8 cellular contexts compared by ENCODE assay signal in genomic region chr4:15162465-15163283, GRCh38.
DNase-seq lines count a peak whose midpoint lies in the region; ATAC-seq and TF ChIP-seq lines count a peak whose summit lies in the region.

No MANE protein-coding gene starts in this region.

- no peaks in the 10 kb centered on the region for H3K27me3 ChIP-seq in cardiac muscle cell

- peak; percentile 58 for TF ChIP-seq CTCF in cardiac muscle cell (IDR thresholded peaks at IDR 0.05; ENCODE audit: low read depth, low read length)
- no peak for TF ChIP-seq CTCF in lower leg skin (IDR thresholded peaks at IDR 0.05)

- WGBS in lower leg skin, 2 donors, result 10 to 17% methylated on average over 2 of the region's 2 CpGs

- no peak for ATAC-seq in Right ventricle myocardium inferior
- ATAC-seq in sciatic nerve, result peak; percentile 62

- no peak for TF ChIP-seq POLR2A in lower leg skin (IDR thresholded peaks at IDR 0.05)

- H3K9me3 ChIP-seq in cardiac muscle cell (ENCODE audit: low read depth), result no peaks in the 10 kb centered on the region

- peak; percentile 20 to 68 for DNase-seq in cardiac muscle cell (ENCODE audit: low read depth in 1 of 2, low spot score in 1 of 2)
- no peak for DNase-seq in Right ventricle myocardium inferior (ENCODE audit: missing footprints)
- peak; percentile 46 for DNase-seq in NCI-H146 treated with DMSO at 0.1 percent for 48 hours (lab: John Stamatoyannopoulos, UW; ENCODE audit: unreplicated experiment)
- peak; percentile 37 for DNase-seq in dedifferentiated amniotic fluid mesenchymal stem cell (ENCODE audit: extremely low spot score)
- DNase-seq in sciatic nerve (ENCODE audit: low spot score), result no peak
- no peak for DNase-seq in NCI-H187 (lab: John Stamatoyannopoulos, UW)
- DNase-seq in lower leg skin (ENCODE audit: low spot score in 2 of 2), result no peak
- DNase-seq in activated naive CD4-positive, alpha-beta T cell (lab: John Stamatoyannopoulos, UW), result no peak

- intact Hi-C loops in Right ventricle myocardium inferior (cut with DNase I), result no loop called here
- intact Hi-C loops in sciatic nerve (cut with DNase I), result no loop called here
- intact Hi-C loops in lower leg skin (cut with DNase I; ENCODE audit: low total_unique reads), result no loop called here

- no peak overlapping the region for H3K27ac ChIP-seq in cardiac muscle cell

- H3K4me3 ChIP-seq in cardiac muscle cell, result no peak overlapping the region
- no peak overlapping the region for H3K4me3 ChIP-seq in lower leg skin (ENCODE audit: low read depth, poor library complexity, severe bottlenecking)

- H3K36me3 ChIP-seq in cardiac muscle cell, result no peaks in the 10 kb centered on the region

- peaks cover 15% of the 10 kb centered on the region for H3K4me1 ChIP-seq in cardiac muscle cell (ENCODE audit: low read depth)

Comparison
In these comparisons a context has a peak if more than half of its experiments do, and no peak if none do; other contexts are left out.
1. DNase-seq: peak in cardiac muscle cell (2 of 2), NCI-H146 treated with DMSO at 0.1 percent for 48 hours (single experiment) and dedifferentiated amniotic fluid mesenchymal stem cell (single experiment); none in Right ventricle myocardium inferior (single experiment), sciatic nerve (single experiment), NCI-H187 (0 of 2), lower leg skin (0 of 2) and activated naive CD4-positive, alpha-beta T cell (0 of 4).